14 cellular contexts compared by ENCODE assay signal in genomic region chr2:1663621-1664020, GRCh38.
"Had no signal": no experiment of that assay in that cellular context is flagged by ENCODE, and none has a peak within 500 bp of the region (broad histone marks: within the 10 kb centered on the region; RNA-seq: fewer than 3 reads in every experiment).

No MANE protein-coding gene starts in this region.

- H3K9me3 Mint-ChIP-seq: activated CD4-positive, alpha-beta T cell treated with anti-CD3 and anti-CD28 coated beads, Interleukin-2, amount 10 ng/mL, durations not matched to agents 24 days and 14 days; nephron; stimulated activated naive B cell treated with anti-CD40 and anti-IgM and Interleukin-4, amounts not matched to agents 10 μg/mL and 1 μg/mL and 100 μg/mL, for 72 hours; T-helper 2 cell treated with Interferon-gamma antibody and Interleukin-4, amounts not matched to agents 5 μg/mL and 100 μg/mL, for 36 hours had no signal

- H3K27me3 ChIP-seq: brain microvascular endothelial cell, gastroesophageal sphincter, tibial nerve had no signal

- H3K9me3 ChIP-seq: gastroesophageal sphincter, tibial nerve had no signal

- DNase-seq: activated CD4-positive, alpha-beta T cell treated with anti-CD3 and anti-CD28 coated beads, Interleukin-2, amount 10 ng/mL, durations not matched to agents 24 days and 14 days; activated CD4-positive, CD25-positive, alpha-beta regulatory T cell; activated CD8-positive, alpha-beta memory T cell treated with anti-CD3 and anti-CD28 coated beads, Interleukin-2, amount 50 U/mL, for 48 hours; anterior cingulate cortex; brain microvascular endothelial cell; dermis blood vessel endothelial cell; erythroblast; mesenchymal stem cell; stimulated activated CD4-positive, alpha-beta T cell treated with anti-CD3 and anti-CD28 coated beads, Interleukin-2, amount 100 ng/mL, for 48 hours; stimulated activated naive B cell treated with anti-CD40 and anti-IgM and Interleukin-4, amounts not matched to agents 10 μg/mL and 1 μg/mL and 100 μg/mL, for 72 hours had no signal

- H3K27me3 Mint-ChIP-seq: activated CD4-positive, alpha-beta T cell treated with anti-CD3 and anti-CD28 coated beads, Interleukin-2, amount 10 ng/mL, durations not matched to agents 24 days and 14 days had no signal

- H3K4me1 ChIP-seq: gastroesophageal sphincter, tibial nerve had no signal

- ATAC-seq: gastroesophageal sphincter; stimulated activated naive B cell treated with anti-CD40 and anti-IgM and Interleukin-4, amounts not matched to agents 10 μg/mL and 1 μg/mL and 100 μg/mL, for 72 hours had no signal

- H3K36me3 Mint-ChIP-seq: stimulated activated naive B cell treated with anti-CD40 and anti-IgM and Interleukin-4, amounts not matched to agents 10 μg/mL and 1 μg/mL and 100 μg/mL, for 72 hours had no signal

- H3K27ac Mint-ChIP-seq: activated CD4-positive, alpha-beta T cell treated with anti-CD3 and anti-CD28 coated beads, Interleukin-2, amount 10 ng/mL, durations not matched to agents 24 days and 14 days; nephron; stimulated activated naive B cell treated with anti-CD40 and anti-IgM and Interleukin-4, amounts not matched to agents 10 μg/mL and 1 μg/mL and 100 μg/mL, for 72 hours; T-helper 2 cell treated with Interferon-gamma antibody and Interleukin-4, amounts not matched to agents 5 μg/mL and 100 μg/mL, for 36 hours had no signal

- H3K4me3 ChIP-seq: gastroesophageal sphincter, tibial nerve had no signal

- H3K4me3 Mint-ChIP-seq: activated CD4-positive, alpha-beta T cell treated with anti-CD3 and anti-CD28 coated beads, Interleukin-2, amount 10 ng/mL, durations not matched to agents 24 days and 14 days; nephron; stimulated activated naive B cell treated with anti-CD40 and anti-IgM and Interleukin-4, amounts not matched to agents 10 μg/mL and 1 μg/mL and 100 μg/mL, for 72 hours; T-helper 2 cell treated with Interferon-gamma antibody and Interleukin-4, amounts not matched to agents 5 μg/mL and 100 μg/mL, for 36 hours had no signal

- H3K27ac ChIP-seq: brain microvascular endothelial cell, gastroesophageal sphincter, tibial nerve had no signal

- H3K4me1 Mint-ChIP-seq: activated CD4-positive, alpha-beta T cell treated with anti-CD3 and anti-CD28 coated beads, Interleukin-2, amount 10 ng/mL, durations not matched to agents 24 days and 14 days; stimulated activated naive B cell treated with anti-CD40 and anti-IgM and Interleukin-4, amounts not matched to agents 10 μg/mL and 1 μg/mL and 100 μg/mL, for 72 hours had no signal
